Comparison of ENCODE assay signal across 1 cellular context in genomic region chr17:77542551-77543490, GRCh38.
TF ChIP-seq lines count a peak whose summit lies in the region.

No MANE protein-coding gene starts in this region.

TF ChIP-seq in WTC11, 78 proteins besides CTCF, POLR2A, EP300 and RAD21 (continued from another document):
- TF ChIP-seq ZNF425 (CRISPR knock-in tag; conservative IDR thresholded peaks at IDR 0.05): no peak
- TF ChIP-seq CBFB (CRISPR knock-in tag; IDR thresholded peaks at IDR 0.05; ENCODE audit: low read depth): no peak
- 0 out of 2 replicates have a peak, but pooled peaks have one; percentile 34 for TF ChIP-seq AFF4 (CRISPR knock-in tag; IDR thresholded peaks at IDR 0.05; ENCODE audit: borderline replicate concordance)
- no peak for TF ChIP-seq FOXP1 (CRISPR knock-in tag; IDR thresholded peaks at IDR 0.05; ENCODE audit: borderline replicate concordance)
- no peak for TF ChIP-seq NR1H2 (CRISPR knock-in tag; IDR thresholded peaks at IDR 0.05)
- 0 out of 2 replicates have a peak, but pooled peaks have one; percentile 65 for TF ChIP-seq ZNF138 (CRISPR knock-in tag; conservative IDR thresholded peaks at IDR 0.05)
- TF ChIP-seq ATF2 (CRISPR knock-in tag; IDR thresholded peaks at IDR 0.05; ENCODE audit: borderline replicate concordance, low read depth): no peak
- no peak for TF ChIP-seq IRF2 (CRISPR knock-in tag; IDR thresholded peaks at IDR 0.05; ENCODE audit: borderline replicate concordance, low read depth)
- no peak for TF ChIP-seq ZNF263 (CRISPR knock-in tag; IDR thresholded peaks at IDR 0.05; ENCODE audit: low read depth)
- no peak for TF ChIP-seq RELA (CRISPR knock-in tag; IDR thresholded peaks at IDR 0.05; ENCODE audit: borderline replicate concordance)
- TF ChIP-seq STAT6 (CRISPR knock-in tag; conservative IDR thresholded peaks at IDR 0.05; ENCODE audit: low read depth): no peak
- TF ChIP-seq ZNF317 (CRISPR knock-in tag; IDR thresholded peaks at IDR 0.05; ENCODE audit: borderline replicate concordance, low read depth): no peak
- 0 out of 2 replicates have a peak, but pooled peaks have one; percentile 65 for TF ChIP-seq ZBTB21 (CRISPR knock-in tag; IDR thresholded peaks at IDR 0.05; ENCODE audit: borderline replicate concordance)
- no peak for TF ChIP-seq MYBL2 (CRISPR knock-in tag; IDR thresholded peaks at IDR 0.05)
- TF ChIP-seq USF2 (CRISPR knock-in tag; IDR thresholded peaks at IDR 0.05): no peak; the same call in 1 of the 2 replicates
- TF ChIP-seq ESRRA (CRISPR knock-in tag; IDR thresholded peaks at IDR 0.05; ENCODE audit: borderline replicate concordance): no peak
- TF ChIP-seq GTF2I (CRISPR knock-in tag; conservative IDR thresholded peaks at IDR 0.05): no peak
